Comparison of ENCODE assay signal across 15 cellular contexts in genomic region chr7:143327903-143328302, GRCh38. TPM values are rescaled to one million over a fixed set of nuclear protein-coding genes. Genes with fewer than 3 reads are reported as not detected.
A peak's percentile ranks its signal among the peaks of the same experiment; 100 is the strongest.
DNase-seq lines count a peak whose midpoint lies in the region; ATAC-seq and TF ChIP-seq lines count a peak whose summit lies in the region.
"Had no signal": no experiment of that assay in that cellular context is flagged by ENCODE, and none has a peak within 500 bp of the region (broad histone marks: within the 10 kb centered on the region; RNA-seq: fewer than 3 reads in every experiment).

No MANE protein-coding gene starts in this region.

- H3K4me3 ChIP-seq in GM12864 (ENCODE audit: low read depth, low read length) (no peak overlapping the region), OCI-LY3 (ENCODE audit: low read length) (peak overlapping the region; percentile 53), A673 (ENCODE audit: low read depth, low read length, poor library complexity, severe bottlenecking) (no peak overlapping the region)

- DNase-seq in GM12864 (ENCODE audit: low read depth) (peak; percentile 34), amniotic stem cell (lab: John Stamatoyannopoulos, UW) (no peak), A673 (ENCODE audit: low spot score) (no peak), NCI-H146 (lab: John Stamatoyannopoulos, UW) (no peak)
- DNase-seq: activated naive CD4-positive, alpha-beta T cell treated with anti-CD3 and anti-CD28 coated beads for 36 hours; brain microvascular endothelial cell; NCI-H1417; SW 1271 had no signal

- H3K27ac ChIP-seq in OCI-LY3 (ENCODE audit: low read length) (no peak overlapping the region), A673 (ENCODE audit: low read depth, low read length, poor library complexity, severe bottlenecking) (no peak overlapping the region)
- H3K27ac ChIP-seq: brain microvascular endothelial cell had no signal

- H3K4me1 ChIP-seq in OCI-LY3 (ENCODE audit: low read length), result peaks cover 22% of the 10 kb centered on the region
- no peaks in the 10 kb centered on the region for H3K4me1 ChIP-seq in A673 (ENCODE audit: insufficient read depth, low read length, poor library complexity, severe bottlenecking)

- peak overlapping the region; percentile 82 for H3K4me2 ChIP-seq in OCI-LY3 (ENCODE audit: low read length)

- intact Hi-C loops in A673 (cut with micrococcal nuclease; ENCODE audit: unreplicated experiment), result no loop called here

- TF ChIP-seq CTCF in GM12864 (IDR thresholded peaks at IDR 0.05; ENCODE audit: low read depth, low read length, missing control alignments), result no peak
- no peak for TF ChIP-seq CTCF in OCI-LY3 (IDR thresholded peaks at IDR 0.05; ENCODE audit: low read depth, low read length)
- TF ChIP-seq CTCF in A673 (conservative IDR thresholded peaks at IDR 0.05; ENCODE audit: low read depth, low read length), result no peak

- H3K9me3 ChIP-seq in OCI-LY3 (ENCODE audit: insufficient read depth, low read length) (no peaks in the 10 kb centered on the region), A673 (ENCODE audit: low read depth, low read length, poor library complexity, severe bottlenecking) (no peaks in the 10 kb centered on the region)

- ATAC-seq in GM18907 (IDR thresholded peaks at IDR 0.05; ENCODE audit: unreplicated experiment), result peak; percentile 78
- peak; percentile 68 for ATAC-seq in HG02973 (IDR thresholded peaks at IDR 0.05; ENCODE audit: unreplicated experiment)
- no peak for ATAC-seq in GM21381 (IDR thresholded peaks at IDR 0.05; ENCODE audit: unreplicated experiment)
- ATAC-seq: HepG2, Panc1, WTC11 had no signal

- no TSS peak for BruUV-seq in A673 (replicated peaks; lab: Mats Ljungman, UMichigan)

- H3K27me3 ChIP-seq in OCI-LY3 (ENCODE audit: low read depth, low read length), result no peaks in the 10 kb centered on the region
- no peaks in the 10 kb centered on the region for H3K27me3 ChIP-seq in A673 (replicated peaks; ENCODE audit: insufficient read depth, low read depth, low read length, poor library complexity)
- H3K27me3 ChIP-seq: brain microvascular endothelial cell had no signal

- peak overlapping the region; percentile 48; the same call in 1 of the 2 replicates for H2AFZ ChIP-seq in OCI-LY3 (ENCODE audit: low read depth, low read length)

- H3K9ac ChIP-seq in OCI-LY3 (ENCODE audit: low read length), result no peak overlapping the region

- POLR2A ChIA-PET in A673 (lab: Charles Lee; ENCODE audit: low non-redundant PET), result no interaction called here

- CTCF ChIA-PET in A673 (lab: Charles Lee), result no interaction called here

- no peaks in the 10 kb centered on the region for H4K20me1 ChIP-seq in OCI-LY3 (ENCODE audit: insufficient read depth, low read length)

- no peaks in the 10 kb centered on the region for H3K36me3 ChIP-seq in OCI-LY3 (replicated peaks; ENCODE audit: low read depth, low read length)
- no peaks in the 10 kb centered on the region for H3K36me3 ChIP-seq in A673 (ENCODE audit: insufficient read depth, low read length, poor library complexity, severe bottlenecking)
- H3K36me3 ChIP-seq: brain microvascular endothelial cell had no signal

- no peaks in the 10 kb centered on the region for H3K79me2 ChIP-seq in OCI-LY3 (ENCODE audit: low read length)

RNA-seq across cellular contexts. Expression of gene CLCN1, which starts 12.0 kb away (rescaled TPM):
- not detected in 2 replicates for total RNA-seq in A673 (2021)
- total RNA-seq: activated naive CD4-positive, alpha-beta T cell treated with anti-CD3 and anti-CD28 coated beads for 36 hours; HepG2 had no signal

RNA-seq across cellular contexts. Expression of gene FAM131B, which starts 34.6 kb away (rescaled TPM):
- 1.8 and 1.9 TPM in 2 replicates for total RNA-seq in A673 (2021)

RNA-seq across cellular contexts. Expression of gene CASP2, which starts 39.8 kb away (rescaled TPM):
- total RNA-seq in A673 (2021), result 57.8 and 76.8 TPM in 2 replicates

RNA-seq across cellular contexts. Expression of gene TMEM139, which starts 43.1 kb away (rescaled TPM):
- not detected in 2 replicates for total RNA-seq in A673 (2021)

RNA-seq across cellular contexts. Expression of gene ZYX, which starts 53.2 kb away (rescaled TPM):
- 130 and 132 TPM in 2 replicates for total RNA-seq in A673 (2021)
